9 cellular contexts compared by ENCODE assay signal in the genomic region with DNA sequence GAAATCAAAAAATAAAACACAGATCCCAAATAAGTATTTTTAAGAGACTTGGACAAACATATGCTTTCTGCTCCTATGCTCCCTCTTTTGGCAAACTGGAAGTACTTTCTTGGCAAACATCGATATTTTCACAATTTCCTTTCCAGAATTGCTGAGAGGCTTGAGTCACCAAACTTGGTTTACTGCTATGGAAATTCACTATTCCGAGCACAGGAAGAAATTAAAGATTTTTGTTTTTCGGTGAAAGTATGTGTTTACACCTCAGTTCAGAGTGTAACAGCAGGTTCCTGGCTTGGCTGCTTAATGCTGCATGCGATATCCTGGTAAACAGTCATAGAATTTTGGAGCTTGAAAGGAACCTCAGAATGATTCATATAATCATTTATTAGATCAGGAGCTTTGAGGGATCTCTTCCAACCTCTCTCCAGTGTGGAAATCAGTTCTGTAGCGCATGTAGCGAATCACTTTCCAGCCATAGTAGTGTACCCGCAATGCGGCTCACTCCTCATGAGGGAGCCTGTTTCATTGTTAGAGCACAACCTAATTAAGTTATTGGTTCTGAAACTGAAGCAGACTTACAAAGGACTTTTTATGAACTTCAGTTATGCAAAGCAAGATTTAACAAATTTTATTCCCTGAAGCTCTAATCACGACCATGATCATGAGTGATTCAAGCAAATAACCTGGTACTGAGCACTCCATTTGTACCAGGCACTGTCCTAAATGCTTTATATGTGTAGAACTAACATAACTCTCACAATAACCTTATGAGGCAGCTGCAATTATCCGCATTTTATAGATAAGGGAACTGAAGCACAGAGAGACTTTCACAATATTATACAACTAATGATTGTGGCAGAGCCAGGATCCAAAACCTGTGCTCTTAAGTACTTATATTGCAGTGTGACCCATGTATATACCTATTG. TPM values are rescaled to one million over a fixed set of nuclear protein-coding genes. Genes with fewer than 3 reads are reported as not detected.
A peak's percentile ranks its signal among the peaks of the same experiment; 100 is the strongest.
DNase-seq lines count a peak whose midpoint lies in the region; ATAC-seq and TF ChIP-seq lines count a peak whose summit lies in the region.
"Had no signal": no experiment of that assay in that cellular context is flagged by ENCODE, and none has a peak within 500 bp of the region (broad histone marks: within the 10 kb centered on the region; RNA-seq: fewer than 3 reads in every experiment).

No MANE protein-coding gene starts in this region.

- peak overlapping the region in 57 of 59 donors; percentile 2 to 93 (median 80) for H3K27ac ChIP-seq in dorsolateral prefrontal cortex

- TF ChIP-seq CTCF in dorsolateral prefrontal cortex (IDR thresholded peaks at IDR 0.05 in 54 of 56, conservative IDR thresholded peaks at IDR 0.05 in 2 of 56; ENCODE audit: low read depth in 1 of 56, partially characterized antibody in 56 of 56) = peak; percentile 35 to 70 (median 56)

- peak; percentile 53 for DNase-seq in Daoy (ENCODE audit: low read depth)
- peak; percentile 69 for DNase-seq in NCI-H226
- peak in 2 of 10 donors; percentile 20 to 33 for DNase-seq in dorsolateral prefrontal cortex
- DNase-seq in middle frontal gyrus (ENCODE audit: extremely low spot score, low spot score) = peak; percentile 46
- no peak for DNase-seq in activated effector memory CD4-positive, alpha-beta T cell treated with anti-CD3 and anti-CD28 coated beads, Interleukin-2, amount 50 U/mL, for 16 hours
- DNase-seq in DMS79 treated with DMSO at 0.1 percent for 48 hours (lab: John Stamatoyannopoulos, UW) = no peak
- no peak for DNase-seq in activated naive CD4-positive, alpha-beta T cell treated with anti-CD3 and anti-CD28 coated beads for 36 hours

- peaks cover 4% of the 10 kb centered on the region for H3K27me3 Mint-ChIP-seq in activated naive CD4-positive, alpha-beta T cell treated with anti-CD3 and anti-CD28 coated beads for 36 hours (ENCODE audit: low read depth)
- H3K27me3 Mint-ChIP-seq in stimulated activated memory B cell treated with anti-CD40 and anti-IgM and Interleukin-4, amounts not matched to agents 10 μg/mL and 1 μg/mL and 100 μg/mL, for 72 hours = no peaks in the 10 kb centered on the region
- H3K27me3 Mint-ChIP-seq: memory B cell had no signal

- intact Hi-C loops in dorsolateral prefrontal cortex (cut with DNase I) = loop anchor here (2.0 to 5.0 kb wide), 3 partner anchors 56 to 97 kb away; partner anchors contain the start of gene ATP2A2 (in 1 of the 2)
- intact Hi-C loops in activated naive CD4-positive, alpha-beta T cell treated with anti-CD3 and anti-CD28 coated beads for 36 hours (cut with micrococcal nuclease) = no loop called here

- ATAC-seq in stimulated activated memory B cell treated with anti-CD40 and anti-IgM and Interleukin-4, amounts not matched to agents 10 μg/mL and 1 μg/mL and 100 μg/mL, for 72 hours = no peak

- no peaks in the 10 kb centered on the region for H3K27me3 ChIP-seq in dorsolateral prefrontal cortex

- no peak overlapping the region for H3K27ac Mint-ChIP-seq in activated naive CD4-positive, alpha-beta T cell treated with anti-CD3 and anti-CD28 coated beads for 36 hours
- H3K27ac Mint-ChIP-seq in stimulated activated memory B cell treated with anti-CD40 and anti-IgM and Interleukin-4, amounts not matched to agents 10 μg/mL and 1 μg/mL and 100 μg/mL, for 72 hours = no peak overlapping the region
- H3K27ac Mint-ChIP-seq: memory B cell had no signal

- H3K4me3 ChIP-seq in dorsolateral prefrontal cortex = peak overlapping the region; percentile 12 to 68 (median 47)

- CTCF ChIA-PET in activated naive CD4-positive, alpha-beta T cell treated with anti-CD3 and anti-CD28 coated beads for 36 hours (lab: Charles Lee) = no interaction called here

- H3K36me3 Mint-ChIP-seq in activated naive CD4-positive, alpha-beta T cell treated with anti-CD3 and anti-CD28 coated beads for 36 hours (ENCODE audit: low read depth) = no peaks in the 10 kb centered on the region
- no peaks in the 10 kb centered on the region for H3K36me3 Mint-ChIP-seq in stimulated activated memory B cell treated with anti-CD40 and anti-IgM and Interleukin-4, amounts not matched to agents 10 μg/mL and 1 μg/mL and 100 μg/mL, for 72 hours
- H3K36me3 Mint-ChIP-seq: memory B cell had no signal

- no peaks in the 10 kb centered on the region for H3K4me1 Mint-ChIP-seq in activated naive CD4-positive, alpha-beta T cell treated with anti-CD3 and anti-CD28 coated beads for 36 hours (ENCODE audit: low read depth)
- no peaks in the 10 kb centered on the region for H3K4me1 Mint-ChIP-seq in stimulated activated memory B cell treated with anti-CD40 and anti-IgM and Interleukin-4, amounts not matched to agents 10 μg/mL and 1 μg/mL and 100 μg/mL, for 72 hours
- H3K4me1 Mint-ChIP-seq: memory B cell had no signal

- H3K4me3 Mint-ChIP-seq in activated naive CD4-positive, alpha-beta T cell treated with anti-CD3 and anti-CD28 coated beads for 36 hours = no peak overlapping the region
- no peak overlapping the region for H3K4me3 Mint-ChIP-seq in stimulated activated memory B cell treated with anti-CD40 and anti-IgM and Interleukin-4, amounts not matched to agents 10 μg/mL and 1 μg/mL and 100 μg/mL, for 72 hours
- H3K4me3 Mint-ChIP-seq: memory B cell had no signal

- no peaks in the 10 kb centered on the region for H3K9me3 Mint-ChIP-seq in activated naive CD4-positive, alpha-beta T cell treated with anti-CD3 and anti-CD28 coated beads for 36 hours
- no peaks in the 10 kb centered on the region for H3K9me3 Mint-ChIP-seq in stimulated activated memory B cell treated with anti-CD40 and anti-IgM and Interleukin-4, amounts not matched to agents 10 μg/mL and 1 μg/mL and 100 μg/mL, for 72 hours
- H3K9me3 Mint-ChIP-seq: memory B cell had no signal

RNA-seq across cellular contexts. Expression of gene ATP2A2, which starts 56.4 kb away (rescaled TPM):
- total RNA-seq in Daoy (2014; rRNA removed; shearing (Covaris generic)) = 82.2 and 106 TPM in 2 replicates
- 100 to 1,000 TPM; 198 to 558 (median 389) TPM for total RNA-seq in dorsolateral prefrontal cortex
- 10 to 100 TPM; 95.5 to 98.6 TPM for total RNA-seq in activated naive CD4-positive, alpha-beta T cell treated with anti-CD3 and anti-CD28 coated beads for 36 hours

Comparison
In these comparisons a context has a peak if more than half of its experiments do, and no peak if none do; other contexts are left out.
1. DNase-seq: peak in Daoy (single experiment), NCI-H226 (single experiment) and middle frontal gyrus (single experiment); none in activated effector memory CD4-positive, alpha-beta T cell treated with anti-CD3 and anti-CD28 coated beads, Interleukin-2, amount 50 U/mL, for 16 hours (single experiment), DMS79 treated with DMSO at 0.1 percent for 48 hours (single experiment) and activated naive CD4-positive, alpha-beta T cell treated with anti-CD3 and anti-CD28 coated beads for 36 hours (single experiment).